ENCODE assay signal across 1 cellular context in genomic region chr7:132425920-132426319, GRCh38.
TF ChIP-seq lines count a peak whose summit lies in the region.

No MANE protein-coding gene starts in this region.

TF ChIP-seq in GM23338, 12 proteins besides CTCF, POLR2A, EP300 and RAD21 (continued from another document):
- TF ChIP-seq, protein P1, sequence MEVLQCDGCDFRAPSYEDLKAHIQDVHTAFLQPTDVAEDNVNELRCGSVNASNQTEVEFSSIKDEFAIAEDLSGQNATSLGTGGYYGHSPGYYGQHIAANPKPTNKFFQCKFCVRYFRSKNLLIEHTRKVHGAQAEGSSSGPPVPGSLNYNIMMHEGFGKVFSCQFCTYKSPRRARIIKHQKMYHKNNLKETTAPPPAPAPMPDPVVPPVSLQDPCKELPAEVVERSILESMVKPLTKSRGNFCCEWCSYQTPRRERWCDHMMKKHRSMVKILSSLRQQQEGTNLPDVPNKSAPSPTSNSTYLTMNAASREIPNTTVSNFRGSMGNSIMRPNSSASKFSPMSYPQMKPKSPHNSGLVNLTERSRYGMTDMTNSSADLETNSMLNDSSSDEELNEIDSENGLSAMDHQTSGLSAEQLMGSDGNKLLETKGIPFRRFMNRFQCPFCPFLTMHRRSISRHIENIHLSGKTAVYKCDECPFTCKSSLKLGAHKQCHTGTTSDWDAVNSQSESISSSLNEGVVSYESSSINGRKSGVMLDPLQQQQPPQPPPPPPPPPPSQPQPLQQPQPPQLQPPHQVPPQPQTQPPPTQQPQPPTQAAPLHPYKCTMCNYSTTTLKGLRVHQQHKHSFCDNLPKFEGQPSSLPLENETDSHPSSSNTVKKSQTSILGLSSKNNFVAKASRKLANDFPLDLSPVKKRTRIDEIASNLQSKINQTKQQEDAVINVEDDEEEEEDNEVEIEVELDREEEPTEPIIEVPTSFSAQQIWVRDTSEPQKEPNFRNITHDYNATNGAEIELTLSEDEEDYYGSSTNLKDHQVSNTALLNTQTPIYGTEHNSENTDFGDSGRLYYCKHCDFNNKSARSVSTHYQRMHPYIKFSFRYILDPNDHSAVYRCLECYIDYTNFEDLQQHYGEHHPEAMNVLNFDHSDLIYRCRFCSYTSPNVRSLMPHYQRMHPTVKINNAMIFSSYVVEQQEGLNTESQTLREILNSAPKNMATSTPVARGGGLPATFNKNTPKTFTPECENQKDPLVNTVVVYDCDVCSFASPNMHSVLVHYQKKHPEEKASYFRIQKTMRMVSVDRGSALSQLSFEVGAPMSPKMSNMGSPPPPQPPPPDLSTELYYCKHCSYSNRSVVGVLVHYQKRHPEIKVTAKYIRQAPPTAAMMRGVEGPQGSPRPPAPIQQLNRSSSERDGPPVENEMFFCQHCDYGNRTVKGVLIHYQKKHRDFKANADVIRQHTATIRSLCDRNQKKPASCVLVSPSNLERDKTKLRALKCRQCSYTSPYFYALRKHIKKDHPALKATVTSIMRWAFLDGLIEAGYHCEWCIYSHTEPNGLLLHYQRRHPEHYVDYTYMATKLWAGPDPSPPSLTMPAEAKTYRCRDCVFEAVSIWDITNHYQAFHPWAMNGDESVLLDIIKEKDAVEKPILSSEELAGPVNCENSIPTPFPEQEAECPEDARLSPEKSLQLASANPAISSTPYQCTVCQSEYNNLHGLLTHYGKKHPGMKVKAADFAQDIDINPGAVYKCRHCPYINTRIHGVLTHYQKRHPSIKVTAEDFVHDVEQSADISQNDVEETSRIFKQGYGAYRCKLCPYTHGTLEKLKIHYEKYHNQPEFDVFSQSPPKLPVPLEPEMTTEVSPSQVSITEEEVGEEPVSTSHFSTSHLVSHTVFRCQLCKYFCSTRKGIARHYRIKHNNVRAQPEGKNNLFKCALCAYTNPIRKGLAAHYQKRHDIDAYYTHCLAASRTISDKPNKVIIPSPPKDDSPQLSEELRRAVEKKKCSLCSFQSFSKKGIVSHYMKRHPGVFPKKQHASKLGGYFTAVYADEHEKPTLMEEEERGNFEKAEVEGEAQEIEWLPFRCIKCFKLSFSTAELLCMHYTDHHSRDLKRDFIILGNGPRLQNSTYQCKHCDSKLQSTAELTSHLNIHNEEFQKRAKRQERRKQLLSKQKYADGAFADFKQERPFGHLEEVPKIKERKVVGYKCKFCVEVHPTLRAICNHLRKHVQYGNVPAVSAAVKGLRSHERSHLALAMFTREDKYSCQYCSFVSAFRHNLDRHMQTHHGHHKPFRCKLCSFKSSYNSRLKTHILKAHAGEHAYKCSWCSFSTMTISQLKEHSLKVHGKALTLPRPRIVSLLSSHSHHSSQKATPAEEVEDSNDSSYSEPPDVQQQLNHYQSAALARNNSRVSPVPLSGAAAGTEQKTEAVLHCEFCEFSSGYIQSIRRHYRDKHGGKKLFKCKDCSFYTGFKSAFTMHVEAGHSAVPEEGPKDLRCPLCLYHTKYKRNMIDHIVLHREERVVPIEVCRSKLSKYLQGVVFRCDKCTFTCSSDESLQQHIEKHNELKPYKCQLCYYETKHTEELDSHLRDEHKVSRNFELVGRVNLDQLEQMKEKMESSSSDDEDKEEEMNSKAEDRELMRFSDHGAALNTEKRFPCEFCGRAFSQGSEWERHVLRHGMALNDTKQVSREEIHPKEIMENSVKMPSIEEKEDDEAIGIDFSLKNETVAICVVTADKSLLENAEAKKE (CRISPR knock-in tag; IDR thresholded peaks at IDR 0.05) = no peak
- TF ChIP-seq CREB1 (CRISPR knock-in tag; IDR thresholded peaks at IDR 0.05; ENCODE audit: low read depth) (no peak), ZNF331 (CRISPR knock-in tag; IDR thresholded peaks at IDR 0.05; ENCODE audit: low read depth) (no peak), NANOG (IDR thresholded peaks at IDR 0.05; ENCODE audit: borderline replicate concordance) (no peak)
